ENCODE assay signal across 9 cellular contexts in the genomic region with DNA sequence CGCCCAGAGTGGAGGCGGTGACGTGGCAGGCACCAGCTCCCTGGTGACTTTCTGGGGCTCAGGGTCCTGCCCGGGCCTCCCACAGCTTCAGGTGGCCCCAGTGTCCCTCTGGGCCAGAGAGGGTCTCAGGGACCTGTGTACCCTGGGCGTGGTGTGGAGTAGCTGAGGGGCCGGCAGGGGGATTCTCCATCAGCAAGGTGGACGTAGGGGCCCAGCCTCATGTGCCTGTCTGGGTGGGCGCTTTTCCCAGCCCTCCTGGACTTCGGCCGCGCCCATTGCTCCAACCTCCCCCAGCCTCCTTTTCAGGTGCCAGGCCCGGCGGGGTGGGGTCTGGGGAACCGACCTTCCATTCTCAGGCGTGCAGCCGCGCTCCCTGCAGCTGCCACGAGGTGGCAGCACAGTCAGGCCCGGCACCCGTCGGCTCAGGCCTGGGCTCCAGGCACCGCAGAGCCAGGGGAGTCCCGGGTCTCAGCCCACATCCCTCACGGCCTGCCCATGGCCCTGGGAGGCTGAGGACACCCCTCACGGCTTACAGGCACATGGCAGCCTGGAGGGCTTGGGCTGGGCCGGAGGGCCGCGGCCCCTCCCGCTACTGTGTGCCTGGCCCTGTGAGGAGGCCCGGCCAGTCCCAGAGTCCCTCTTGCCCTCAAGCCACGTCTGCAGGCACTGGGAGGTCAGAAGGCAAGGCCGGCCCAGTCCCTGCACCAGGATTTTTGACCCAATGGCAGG. TPM values are rescaled to one million over a fixed set of nuclear protein-coding genes. Genes with fewer than 3 reads are reported as not detected.
DNase-seq lines count a peak whose midpoint lies in the region; ATAC-seq and TF ChIP-seq lines count a peak whose summit lies in the region.
"Had no signal": no experiment of that assay in that cellular context is flagged by ENCODE, and none has a peak within 500 bp of the region (broad histone marks: within the 10 kb centered on the region; RNA-seq: fewer than 3 reads in every experiment).

No MANE protein-coding gene starts in this region.

- H3K4me2 ChIP-seq in GM23338 (no peak overlapping the region), OCI-LY7 (ENCODE audit: low read length) (no peak overlapping the region)

- H4K20me1 ChIP-seq in GM23338 (replicated peaks; ENCODE audit: insufficient read depth) (no peaks in the 10 kb centered on the region), OCI-LY7 (ENCODE audit: insufficient read depth, low read length) (no peaks in the 10 kb centered on the region)

- H3F3A ChIP-seq in GM23338 (replicated peaks; ENCODE audit: low read depth) = no peaks in the 10 kb centered on the region

- H3K36me3 Mint-ChIP-seq in GM23338 (ENCODE audit: low read depth) (no peaks in the 10 kb centered on the region), neural crest cell (ENCODE audit: low read depth) (no peaks in the 10 kb centered on the region)

- H3K27me3 Mint-ChIP-seq in GM23338 (ENCODE audit: insufficient read depth, low read depth, poor library complexity) (peaks cover 3% of the 10 kb centered on the region), neural crest cell (ENCODE audit: low read depth) (no peaks in the 10 kb centered on the region)

- CTCF ChIA-PET in OCI-LY7 (lab: Charles Lee; ENCODE audit: unreplicated experiment) = interaction anchor here (0.6 kb wide), 1 partner anchor 752 kb away, joined by 8 read pairs; no protein-coding TSS in a partner anchor

- H3K4me3 ChIP-seq in AG10803 (ENCODE audit: low read length) = no peak overlapping the region
- no peak overlapping the region for H3K4me3 ChIP-seq in GM23338
- no peak overlapping the region for H3K4me3 ChIP-seq in OCI-LY7 (ENCODE audit: low read depth, low read length, poor library complexity, severe bottlenecking)
- no peak overlapping the region for H3K4me3 ChIP-seq in fibroblast of the aortic adventitia (ENCODE audit: low read depth, low read length)

- no peaks in the 10 kb centered on the region for H3K9me2 ChIP-seq in GM23338 (ENCODE audit: insufficient read depth)
- no peaks in the 10 kb centered on the region for H3K9me2 ChIP-seq in OCI-LY7 (ENCODE audit: insufficient read depth, low read length)

- peak; percentile 68 for TF ChIP-seq CTCF in AG10803 (conservative IDR thresholded peaks at IDR 0.05; ENCODE audit: low read length)
- TF ChIP-seq CTCF in GM23338 (conservative IDR thresholded peaks at IDR 0.05; ENCODE audit: low read depth in 2 of 2) = peak; percentile 70 to 96
- TF ChIP-seq CTCF in OCI-LY7 (conservative IDR thresholded peaks at IDR 0.05; ENCODE audit: low read length) = peak; percentile 82
- peak; percentile 93 for TF ChIP-seq CTCF in fibroblast of the aortic adventitia (IDR thresholded peaks at IDR 0.05; ENCODE audit: insufficient read depth, low read length)
- peak; percentile 89 for TF ChIP-seq CTCF in neural crest cell (conservative IDR thresholded peaks at IDR 0.05)

- H3K4me1 ChIP-seq in GM23338 (ENCODE audit: insufficient read depth) = no peaks in the 10 kb centered on the region
- no peaks in the 10 kb centered on the region for H3K4me1 ChIP-seq in OCI-LY7 (ENCODE audit: insufficient read depth, low read length, poor library complexity, severe bottlenecking)

- POLR2A ChIA-PET in OCI-LY7 (lab: Charles Lee) = no interaction called here

- H3K9me3 ChIP-seq in OCI-LY7 (ENCODE audit: low read length) = no peaks in the 10 kb centered on the region

- H2AFZ ChIP-seq in GM23338 = peak overlapping the region; percentile 76
- no peak overlapping the region for H2AFZ ChIP-seq in OCI-LY7 (ENCODE audit: low read length)

- H3K36me3 ChIP-seq in GM23338 (ENCODE audit: insufficient read depth) (no peaks in the 10 kb centered on the region), OCI-LY7 (ENCODE audit: insufficient read depth, low read length) (no peaks in the 10 kb centered on the region)

- no peaks in the 10 kb centered on the region for H3K27me3 ChIP-seq in GM23338 (ENCODE audit: insufficient read depth)

- H3K27ac Mint-ChIP-seq in GM23338 (no peak overlapping the region), neural crest cell (ENCODE audit: unreplicated experiment) (no peak overlapping the region)

- H3K9me3 Mint-ChIP-seq in GM23338 = no peaks in the 10 kb centered on the region
- no peaks in the 10 kb centered on the region for H3K9me3 Mint-ChIP-seq in neural crest cell

- H3K27ac ChIP-seq in GM23338 (ENCODE audit: low read depth) (no peak overlapping the region), OCI-LY7 (ENCODE audit: low read depth, low read length, poor library complexity, severe bottlenecking) (no peak overlapping the region)

- DNase-seq in AG10803 (ENCODE audit: low read depth) (peak; percentile 15), GM23338 (ENCODE audit: low spot score) (peak; percentile 88), OCI-LY7 (ENCODE audit: low spot score) (peak; percentile 55), activated T-helper 1 cell treated with Interleukin-2 at 50 U/mL for 16 hours (ENCODE audit: low read depth) (peak; percentile 40), fibroblast of the aortic adventitia (ENCODE audit: low read depth) (peak; percentile 20), neural crest cell (ENCODE audit: low read depth, low spot score) (peak; percentile 82), superior temporal gyrus (ENCODE audit: extremely low spot score) (peak; percentile 53)

- H3K4me1 Mint-ChIP-seq in GM23338 = no peaks in the 10 kb centered on the region; the same call in 2 of the 3 replicates
- H3K4me1 Mint-ChIP-seq in neural crest cell = no peaks in the 10 kb centered on the region

- H3K79me2 ChIP-seq in GM23338 (replicated peaks; ENCODE audit: insufficient read depth) (no peaks in the 10 kb centered on the region), OCI-LY7 (ENCODE audit: insufficient read depth, low read depth, low read length) (no peaks in the 10 kb centered on the region)

- intact Hi-C loops in OCI-LY7 (cut with micrococcal nuclease; ENCODE audit: unreplicated experiment) = loop anchor here (10.0 kb wide), 1 partner anchor 372 kb away; the partner anchor contains the start of gene DUSP8

- no TSS peak for BruUV-seq in OCI-LY7 (replicated peaks; lab: Mats Ljungman, UMichigan)

- H3K4me3 Mint-ChIP-seq in GM23338 (no peak overlapping the region), neural crest cell (no peak overlapping the region)

- ATAC-seq in GM23338 (peak; percentile 92), HG02870 (IDR thresholded peaks at IDR 0.05; ENCODE audit: unreplicated experiment) (no peak)

TF ChIP-seq in GM23338, 12 proteins besides CTCF, POLR2A, EP300 and RAD21 (continues in another document):
- TF ChIP-seq ZNF114 (CRISPR knock-in tag; IDR thresholded peaks at IDR 0.05) (no peak), POLR2AphosphoS5 (IDR thresholded peaks at IDR 0.05; ENCODE audit: low read depth) (no peak), STAT1 (IDR thresholded peaks at IDR 0.05; ENCODE audit: unreplicated experiment) (no peak), EZH2phosphoT487 (IDR thresholded peaks at IDR 0.05; ENCODE audit: unreplicated experiment) (no peak)

RNA-seq across cellular contexts. Expression of gene MUC5B, which starts 19.9 kb away (rescaled TPM):
- 0.90 TPM in 1 of 2 replicates, not detected in the other for total RNA-seq in GM23338 (2014; rRNA removed; shearing (Covaris generic))
- 0.05 and 0.18 TPM in 2 replicates for polyA plus RNA-seq in GM23338 (2016; fragmentation: Nextera tagmentation; extraction: Ambion mirVana)
- total RNA-seq in OCI-LY7 (2014; rRNA removed; shearing (Covaris generic)) = under 0.01 TPM in 1 of 2 replicates, not detected in the other
- total RNA-seq in OCI-LY7 (2022) = 0.02 TPM in 1 of 2 replicates, not detected in the other
- total RNA-seq in fibroblast of the aortic adventitia (ENCODE audit: low replicate concordance) = not detected in 2 replicates
- 0.36 and 0.42 TPM in 2 replicates for total RNA-seq in neural crest cell
- total RNA-seq: skeletal muscle tissue had no signal

RNA-seq across cellular contexts. Expression of gene MUC5AC, which starts 45.2 kb away (rescaled TPM):
- total RNA-seq in GM23338 (2014; rRNA removed; shearing (Covaris generic)) = not detected in 2 replicates
- polyA plus RNA-seq in GM23338 (2016; fragmentation: Nextera tagmentation; extraction: Ambion mirVana) = not detected in 2 replicates
- not detected in 2 replicates for total RNA-seq in OCI-LY7 (2014; rRNA removed; shearing (Covaris generic))
- total RNA-seq in OCI-LY7 (2022) = not detected in 2 replicates
- total RNA-seq in fibroblast of the aortic adventitia (ENCODE audit: low replicate concordance) = under 0.01 TPM in 1 of 2 replicates, not detected in the other
- not detected in 2 replicates for total RNA-seq in neural crest cell

Comparison
In these comparisons a context has a peak if more than half of its experiments do, and no peak if none do; other contexts are left out.
1. DNase-seq: peak in every context shown above with its lines; median percentile 88 in GM23338; 82 in neural crest cell; 55 in OCI-LY7; 53 in superior temporal gyrus; 40 in activated T-helper 1 cell treated with Interleukin-2 at 50 U/mL for 16 hours; 20 in fibroblast of the aortic adventitia; 15 in AG10803.